29 cellular contexts compared by ENCODE assay signal in the genomic region with DNA sequence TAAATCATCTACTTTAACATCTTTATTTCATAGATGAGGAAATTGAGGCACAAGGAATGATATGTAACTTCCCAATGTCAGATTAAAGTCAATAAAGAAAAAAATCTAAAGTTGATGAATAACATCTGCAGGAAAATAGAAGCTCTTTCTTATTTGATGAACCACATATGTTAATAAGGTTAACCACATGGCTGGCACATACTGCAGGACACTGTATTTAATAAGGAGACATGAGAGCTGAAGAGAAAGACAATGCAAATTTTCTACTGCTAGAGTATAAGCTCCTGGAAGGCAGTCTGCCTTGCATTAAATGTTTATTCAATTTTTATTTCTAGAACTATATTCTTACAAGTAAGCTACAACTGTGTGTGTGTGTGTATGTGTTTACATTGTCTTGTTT. TPM values are rescaled to one million over a fixed set of nuclear protein-coding genes. Genes with fewer than 3 reads are reported as not detected.
DNase-seq lines count a peak whose midpoint lies in the region; ATAC-seq, FAIRE-seq and TF ChIP-seq lines count a peak whose summit lies in the region.
"Had no signal": no experiment of that assay in that cellular context is flagged by ENCODE, and none has a peak within 500 bp of the region (broad histone marks: within the 10 kb centered on the region; RNA-seq: fewer than 3 reads in every experiment).

No MANE protein-coding gene starts in this region.

- POLR2A ChIA-PET in A549 (lab: Yijun Ruan, JAX), result no interaction called here

- no peaks in the 10 kb centered on the region for H3K36me3 Mint-ChIP-seq in GM23338 (ENCODE audit: low read depth)

- H2AFZ ChIP-seq in GM23338 (no peak overlapping the region), mesenchymal stem cell (ENCODE audit: low read depth, low read length) (no peak overlapping the region)
- H2AFZ ChIP-seq: hepatocyte had no signal

- H3K27ac Mint-ChIP-seq in GM23338, result peak overlapping the region; percentile 67; the same call in 1 of the 2 replicates
- H3K27ac Mint-ChIP-seq: activated B cell treated with CpG ODN at 0.5 μM for 24 hours; activated naive CD8-positive, alpha-beta T cell treated with anti-CD3 and anti-CD28 coated beads, Interleukin-2, amount 10 ng/mL, durations not matched to agents 7 days and 5 days; activated T-helper 2 cell treated with anti-CD3 and anti-CD28 coated beads, Interferon-gamma antibody, Interleukin-2, Interleukin-4, amounts not matched to agents 10 μg/mL and 5 μg/mL and 100 μg/mL, durations not matched to agents 14 hours and 24 hours and 36 hours; H9; T-helper 2 cell treated with Interferon-gamma antibody and Interleukin-4, amounts not matched to agents 5 μg/mL and 100 μg/mL, for 36 hours had no signal

- peaks cover 30% of the 10 kb centered on the region; the same call in 2 of the 3 replicates for H3K4me1 Mint-ChIP-seq in GM23338

- no peak overlapping the region for H3K4ac ChIP-seq in mesenchymal stem cell (ENCODE audit: low read depth in 1 of 2, low read length in 2 of 2)

- H3K79me1 ChIP-seq in mesenchymal stem cell (replicated peaks; ENCODE audit: low read length, poor library complexity, severe bottlenecking), result peaks cover 7% of the 10 kb centered on the region

- no peaks in the 10 kb centered on the region for H3K9me2 ChIP-seq in GM23338 (ENCODE audit: insufficient read depth)

- ATAC-seq in A549 (no peak), GM23338 (no peak), GM18498 (IDR thresholded peaks at IDR 0.05; ENCODE audit: unreplicated experiment) (no peak), GM18858 (IDR thresholded peaks at IDR 0.05; ENCODE audit: unreplicated experiment) (no peak)
- ATAC-seq: body of pancreas, left colon, Panc1 had no signal

- no peak for TF ChIP-seq EP300 in A549 (IDR thresholded peaks at IDR 0.05)

- no peak overlapping the region for H3K23ac ChIP-seq in mesenchymal stem cell (ENCODE audit: low read length in 2 of 2)

- H3K4me3 Mint-ChIP-seq in GM23338, result no peak overlapping the region
- H3K4me3 Mint-ChIP-seq: activated B cell treated with CpG ODN at 0.5 μM for 24 hours; activated naive CD8-positive, alpha-beta T cell treated with anti-CD3 and anti-CD28 coated beads, Interleukin-2, amount 10 ng/mL, durations not matched to agents 7 days and 5 days; H9; T-helper 2 cell treated with Interferon-gamma antibody and Interleukin-4, amounts not matched to agents 5 μg/mL and 100 μg/mL, for 36 hours had no signal

- H2BK12ac ChIP-seq in mesenchymal stem cell (ENCODE audit: low read length in 2 of 2), result no peak overlapping the region

- no peak for TF ChIP-seq CTCF in A549 (IDR thresholded peaks at IDR 0.05)
- no peak for TF ChIP-seq CTCF in GM23338 (conservative IDR thresholded peaks at IDR 0.05; ENCODE audit: low read depth in 2 of 2)

- H2AK5ac ChIP-seq in mesenchymal stem cell (ENCODE audit: low read length, severe bottlenecking), result no peak overlapping the region

- H4K20me1 ChIP-seq in GM23338 (replicated peaks; ENCODE audit: insufficient read depth), result no peaks in the 10 kb centered on the region

- no peak overlapping the region for H3K9ac ChIP-seq in mesenchymal stem cell (ENCODE audit: low read length)
- H3K9ac ChIP-seq: BLaER1 treated with 17β-estradiol and CSF1 and Interleukin-3, amounts not matched to agents 10 nM and 100 nM had no signal

- H3K27ac ChIP-seq in A549 (no peak overlapping the region), GM23338 (ENCODE audit: low read depth) (no peak overlapping the region), mesenchymal stem cell (ENCODE audit: low read length, poor library complexity, severe bottlenecking) (no peak overlapping the region)
- H3K27ac ChIP-seq: BLaER1 treated with 17β-estradiol and CSF1 and Interleukin-3, amounts not matched to agents 10 nM and 100 nM; epithelial cell of prostate; hepatocyte; upper lobe of left lung had no signal

- no peak overlapping the region for H4K8ac ChIP-seq in mesenchymal stem cell (ENCODE audit: low read length)

- no peak for FAIRE-seq in A549 (lab: Jason Lieb, UNC)
- no peak for FAIRE-seq in RCC 7860 (lab: Jason Lieb, UNC)
- FAIRE-seq: frontal cortex, small intestine had no signal

- H3K27me3 ChIP-seq in GM23338 (ENCODE audit: insufficient read depth) (no peaks in the 10 kb centered on the region), mesenchymal stem cell (ENCODE audit: control insufficient read depth in 1 of 2, insufficient read depth in 1 of 2, low read length in 2 of 2) (no peaks in the 10 kb centered on the region)
- H3K27me3 ChIP-seq: BLaER1 treated with 17β-estradiol and CSF1 and Interleukin-3, amounts not matched to agents 10 nM and 100 nM; body of pancreas; hepatocyte; upper lobe of left lung had no signal

- no peaks in the 10 kb centered on the region for H3F3A ChIP-seq in GM23338 (replicated peaks; ENCODE audit: low read depth)

- no peak overlapping the region for H2BK5ac ChIP-seq in mesenchymal stem cell (ENCODE audit: low read depth, low read length, poor library complexity, severe bottlenecking)

- CTCF ChIA-PET in A549 (lab: Yijun Ruan, JAX), result interaction anchor here (0.6 to 1.6 kb wide), 4 partner anchors 9 to 546 kb away, joined by 3 read pairs; no protein-coding TSS in a partner anchor

- H3K9me3 Mint-ChIP-seq in GM23338, result no peaks in the 10 kb centered on the region
- H3K9me3 Mint-ChIP-seq: activated B cell treated with CpG ODN at 0.5 μM for 24 hours; activated naive CD8-positive, alpha-beta T cell treated with anti-CD3 and anti-CD28 coated beads, Interleukin-2, amount 10 ng/mL, durations not matched to agents 7 days and 5 days; activated T-helper 2 cell treated with anti-CD3 and anti-CD28 coated beads, Interferon-gamma antibody, Interleukin-2, Interleukin-4, amounts not matched to agents 10 μg/mL and 5 μg/mL and 100 μg/mL, durations not matched to agents 14 hours and 24 hours and 36 hours; H9; T-helper 2 cell treated with Interferon-gamma antibody and Interleukin-4, amounts not matched to agents 5 μg/mL and 100 μg/mL, for 36 hours had no signal

- TF ChIP-seq RAD21 in A549 (conservative IDR thresholded peaks at IDR 0.05 in 1 of 2, IDR thresholded peaks at IDR 0.05 in 1 of 2), result no peak

- H3K14ac ChIP-seq in mesenchymal stem cell (ENCODE audit: low read length in 2 of 2), result no peak overlapping the region

- H3K4me3 ChIP-seq in A549, result no peak overlapping the region
- H3K4me3 ChIP-seq in GM23338, result no peak overlapping the region
- H3K4me3 ChIP-seq in mesenchymal stem cell (ENCODE audit: insufficient read depth in 1 of 2, low read depth in 1 of 2, low read length in 2 of 2), result no peak overlapping the region
- H3K4me3 ChIP-seq: BLaER1 treated with 17β-estradiol and CSF1 and Interleukin-3, amounts not matched to agents 10 nM and 100 nM; body of pancreas; hepatocyte; upper lobe of left lung had no signal

- peak overlapping the region; percentile 19; the same call in 1 of the 3 replicates for H3K4me2 ChIP-seq in A549
- H3K4me2 ChIP-seq in GM23338, result no peak overlapping the region
- H3K4me2 ChIP-seq in mesenchymal stem cell (ENCODE audit: low read length, poor library complexity, severe bottlenecking), result no peak overlapping the region
- H3K4me2 ChIP-seq: hepatocyte had no signal

- no peaks in the 10 kb centered on the region for H3K36me3 ChIP-seq in GM23338 (ENCODE audit: insufficient read depth)
- peaks cover 0 to 17% of the 10 kb centered on the region in 2 experiments for H3K36me3 ChIP-seq in mesenchymal stem cell (ENCODE audit: control insufficient read depth in 1 of 2, insufficient read depth in 2 of 2, low read depth in 1 of 2, low read length in 2 of 2)

- peaks cover 40% of the 10 kb centered on the region for H3K79me2 ChIP-seq in GM23338 (replicated peaks; ENCODE audit: insufficient read depth)

- H2BK15ac ChIP-seq in mesenchymal stem cell (ENCODE audit: low read depth, poor library complexity, severe bottlenecking), result no peak overlapping the region

- no peak overlapping the region for H2BK120ac ChIP-seq in mesenchymal stem cell (ENCODE audit: low read depth, low read length)

- no peak overlapping the region for H3K18ac ChIP-seq in mesenchymal stem cell (ENCODE audit: low read depth in 1 of 2, low read length in 2 of 2)

- H3K27me3 Mint-ChIP-seq in GM23338 (ENCODE audit: insufficient read depth, low read depth, poor library complexity), result peaks cover 2% of the 10 kb centered on the region
- H3K27me3 Mint-ChIP-seq: activated B cell treated with CpG ODN at 0.5 μM for 24 hours; activated naive CD8-positive, alpha-beta T cell treated with anti-CD3 and anti-CD28 coated beads, Interleukin-2, amount 10 ng/mL, durations not matched to agents 7 days and 5 days had no signal

- H3K4me1 ChIP-seq in A549, result peaks cover 45% of the 10 kb centered on the region
- peaks cover 11% of the 10 kb centered on the region for H3K4me1 ChIP-seq in GM23338 (ENCODE audit: insufficient read depth)
- peaks cover 4% of the 10 kb centered on the region for H3K4me1 ChIP-seq in mesenchymal stem cell (ENCODE audit: control insufficient read depth, insufficient read depth, low read depth, low read length)

- DNase-seq in A549 (ENCODE audit: low read depth in 1 of 2, low spot score in 1 of 2), result no peak
- no peak for DNase-seq in GM23338 (ENCODE audit: low spot score)
- peak; percentile 22 for DNase-seq in SK-N-DZ (ENCODE audit: low spot score)
- peak; percentile 24 for DNase-seq in fibroblast of gingiva (ENCODE audit: low read depth)
- DNase-seq in RCC 7860 (ENCODE audit: low spot score), result no peak
- no peak for DNase-seq in mesenchymal stem cell
- DNase-seq: activated B cell treated with CpG ODN at 0.5 μM for 24 hours; activated naive CD8-positive, alpha-beta T cell treated with anti-CD3 and anti-CD28 coated beads, Interleukin-2, amount 10 ng/mL, durations not matched to agents 7 days and 5 days; EL; H9; left colon; mesendoderm; NCI-H1092; NCI-H187 treated with DMSO at 0.1 percent for 48 hours; NCI-H226; occipital lobe; small intestine; stimulated activated CD4-positive, alpha-beta T cell treated with anti-CD3 and anti-CD28 coated beads, Interleukin-1b, Interleukin-23, amount 100 ng/mL, for 48 hours; upper lobe of left lung had no signal

- no peak overlapping the region for H4K91ac ChIP-seq in mesenchymal stem cell (ENCODE audit: low read length)

- TF ChIP-seq POLR2A in A549 (IDR thresholded peaks at IDR 0.05; ENCODE audit: low read length), result no peak

- H3K9me3 ChIP-seq in A549, result no peaks in the 10 kb centered on the region
- no peaks in the 10 kb centered on the region for H3K9me3 ChIP-seq in mesenchymal stem cell (ENCODE audit: control insufficient read depth, low read length)
- H3K9me3 ChIP-seq: BLaER1 treated with 17β-estradiol and CSF1 and Interleukin-3, amounts not matched to agents 10 nM and 100 nM; body of pancreas; upper lobe of left lung had no signal

RNA-seq across cellular contexts. Expression of gene RAB11FIP2, which starts 4.4 kb away (rescaled TPM):
- polyA plus RNA-seq in A549 (2011; rRNA removed) (21.7 and 29.3 TPM in 2 replicates), A549 (2017; fragmentation: RNase III; extraction: RNeasy Plus Mini Kit Qiagen cat#74134 plus additional on column Dnase treatment) (10.0 to 11.2 TPM (median 11.1 TPM) in 3 replicates), GM23338 (2016; fragmentation: Nextera tagmentation; extraction: Ambion mirVana) (16.1 and 16.5 TPM in 2 replicates)
- polyA plus RNA-seq in A549 (2012; cell fraction: cytosol; rRNA removed), result 3.3 and 4.3 TPM in 2 replicates
- 1.6 and 2.8 TPM in 2 replicates for polyA plus RNA-seq in A549 (2012; cell fraction: nucleus; rRNA removed)
- polyA minus RNA-seq in A549 (2011; rRNA and poly(A)+ RNA removed), result 6.3 and 8.9 TPM in 2 replicates
- 13.4 and 17.6 TPM in 2 replicates for total RNA-seq in GM23338 (2014; rRNA removed; shearing (Covaris generic))
- polyA plus RNA-seq in SK-N-DZ (2014; cell fraction: cytosol; rRNA removed), result 13.1 and 13.9 TPM in 2 replicates
- 15.0 and 18.2 TPM in 2 replicates for polyA plus RNA-seq in SK-N-DZ (2014; cell fraction: nucleus; rRNA removed)
- polyA plus RNA-seq in mesenchymal stem cell (2013, experiment 1 of 2), result 14.3 TPM
- 15.3 TPM for polyA plus RNA-seq in mesenchymal stem cell (2013, experiment 2 of 2)

Comparison
In these comparisons a context has a peak if more than half of its experiments do, and no peak if none do; other contexts are left out.
1. DNase-seq: peak in SK-N-DZ (single experiment) and fibroblast of gingiva (single experiment); none in A549 (0 of 2), GM23338 (single experiment), RCC 7860 (single experiment) and mesenchymal stem cell (single experiment).